ENCODE assay signal across 1 cellular context in the genomic region with DNA sequence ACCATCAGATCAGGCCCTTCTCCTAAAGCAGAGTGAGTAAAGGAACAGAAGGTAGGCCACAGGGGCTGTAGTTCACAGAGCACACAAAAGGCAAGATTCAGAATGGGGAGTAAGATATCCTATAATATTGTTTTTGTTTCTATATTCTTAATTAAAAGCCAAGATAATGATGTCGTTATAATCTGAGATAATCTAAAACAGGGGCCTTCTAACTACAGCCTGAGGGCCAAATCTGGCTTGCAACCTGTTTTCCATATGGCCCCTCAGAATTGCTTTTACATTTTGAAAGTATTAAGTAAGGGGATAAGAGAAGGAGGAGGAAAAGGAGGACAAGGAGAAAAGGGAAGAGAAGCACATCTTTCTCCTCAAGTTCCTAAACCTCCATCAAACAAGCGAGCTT.
TF ChIP-seq lines count a peak whose summit lies in the region.

No MANE protein-coding gene starts in this region.

TF ChIP-seq in SK-N-SH, 30 proteins besides CTCF, POLR2A, EP300 and RAD21 (continued from another document):
- TF ChIP-seq YY1 (IDR thresholded peaks at IDR 0.05; ENCODE audit: low read depth): no peak
- TF ChIP-seq EZH2phosphoT487 (IDR thresholded peaks at IDR 0.05; ENCODE audit: borderline replicate concordance, low read depth): no peak
- no peak for TF ChIP-seq ZBTB33 (IDR thresholded peaks at IDR 0.05; ENCODE audit: borderline replicate concordance, low read depth)
- TF ChIP-seq FOXJ3 (CRISPR knock-in tag; IDR thresholded peaks at IDR 0.05): no peak
- TF ChIP-seq POLR2AphosphoS5 (IDR thresholded peaks at IDR 0.05; ENCODE audit: low read depth, low read length): no peak
- peak; percentile 65 for TF ChIP-seq CHD2 (IDR thresholded peaks at IDR 0.05; ENCODE audit: low read length, partially characterized antibody)
- no peak for TF ChIP-seq FOXM1 (IDR thresholded peaks at IDR 0.05; ENCODE audit: low read depth)
- no peak for TF ChIP-seq TAF1 (IDR thresholded peaks at IDR 0.05; ENCODE audit: borderline replicate concordance, low read depth, low read length)
- TF ChIP-seq, protein P1, sequence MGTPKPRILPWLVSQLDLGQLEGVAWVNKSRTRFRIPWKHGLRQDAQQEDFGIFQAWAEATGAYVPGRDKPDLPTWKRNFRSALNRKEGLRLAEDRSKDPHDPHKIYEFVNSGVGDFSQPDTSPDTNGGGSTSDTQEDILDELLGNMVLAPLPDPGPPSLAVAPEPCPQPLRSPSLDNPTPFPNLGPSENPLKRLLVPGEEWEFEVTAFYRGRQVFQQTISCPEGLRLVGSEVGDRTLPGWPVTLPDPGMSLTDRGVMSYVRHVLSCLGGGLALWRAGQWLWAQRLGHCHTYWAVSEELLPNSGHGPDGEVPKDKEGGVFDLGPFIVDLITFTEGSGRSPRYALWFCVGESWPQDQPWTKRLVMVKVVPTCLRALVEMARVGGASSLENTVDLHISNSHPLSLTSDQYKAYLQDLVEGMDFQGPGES (IDR thresholded peaks at IDR 0.05; ENCODE audit: low read depth, low read length): no peak
- TF ChIP-seq MAX (IDR thresholded peaks at IDR 0.05; ENCODE audit: low read depth): no peak
